ENCODE assay signal across 23 cellular contexts in genomic region chr17:913207-913606, GRCh38.
DNase-seq lines count a peak whose midpoint lies in the region; ATAC-seq and TF ChIP-seq lines count a peak whose summit lies in the region.
"Had no signal": no experiment of that assay in that cellular context is flagged by ENCODE, and none has a peak within 500 bp of the region (broad histone marks: within the 10 kb centered on the region; RNA-seq: fewer than 3 reads in every experiment).

No MANE protein-coding gene starts in this region.

- TF ChIP-seq POLR2A in uterus (IDR thresholded peaks at IDR 0.05), result no peak

- intact Hi-C loops in uterus (cut with DNase I; ENCODE audit: low total_unique reads) (no loop called here), psoas muscle (cut with DNase I) (no loop called here)

- peaks cover 78% of the 10 kb centered on the region for H3K4me1 Mint-ChIP-seq in WTC11
- H3K4me1 Mint-ChIP-seq: activated naive CD8-positive, alpha-beta T cell treated with anti-CD3 and anti-CD28 coated beads, Interleukin-2, amount 50 U/mL, for 24 hours had no signal

- no peaks in the 10 kb centered on the region for H3K9me3 Mint-ChIP-seq in WTC11
- H3K9me3 Mint-ChIP-seq: activated CD8-positive, alpha-beta T cell treated with anti-CD3 and anti-CD28 coated beads for 36 hours; activated naive CD8-positive, alpha-beta T cell treated with anti-CD3 and anti-CD28 coated beads, Interleukin-2, amount 50 U/mL, for 24 hours; T-helper 1 cell treated with Interleukin-12 subunit alpha and Interleukin-12 subunit beta and Interleukin-4 antibody, amounts not matched to agents 30 μg/mL and 1 μg/mL, for 36 hours had no signal

- H3K27ac ChIP-seq in mesenchymal stem cell (ENCODE audit: low read length, poor library complexity, severe bottlenecking), result no peak overlapping the region
- peak overlapping the region; percentile 43 to 92 for H3K27ac ChIP-seq in uterus
- no peak overlapping the region for H3K27ac ChIP-seq in psoas muscle
- H3K27ac ChIP-seq: body of pancreas, gastrocnemius medialis, KMS-11 had no signal

- no peak overlapping the region for H2BK15ac ChIP-seq in mesenchymal stem cell (ENCODE audit: low read depth, poor library complexity, severe bottlenecking)

- peaks cover 44% of the 10 kb centered on the region for H3K79me1 ChIP-seq in mesenchymal stem cell (replicated peaks; ENCODE audit: low read length, poor library complexity, severe bottlenecking)

- H3K4me3 ChIP-seq in mesenchymal stem cell (ENCODE audit: insufficient read depth in 1 of 2, low read depth in 1 of 2, low read length in 2 of 2) (no peak overlapping the region), uterus (no peak overlapping the region), psoas muscle (no peak overlapping the region)
- H3K4me3 ChIP-seq: body of pancreas, gastrocnemius medialis, mucosa of descending colon had no signal

- H3K27me3 ChIP-seq in mesenchymal stem cell (ENCODE audit: control insufficient read depth in 1 of 2, insufficient read depth in 1 of 2, low read length in 2 of 2), result no peaks in the 10 kb centered on the region
- no peaks in the 10 kb centered on the region for H3K27me3 ChIP-seq in uterus
- no peaks in the 10 kb centered on the region for H3K27me3 ChIP-seq in psoas muscle (ENCODE audit: insufficient read depth in 3 of 3, low read length in 2 of 3)
- H3K27me3 ChIP-seq: body of pancreas, gastrocnemius medialis had no signal

- no peak overlapping the region for H3K14ac ChIP-seq in mesenchymal stem cell (ENCODE audit: low read length in 2 of 2)

- H2BK5ac ChIP-seq in mesenchymal stem cell (ENCODE audit: low read depth, low read length, poor library complexity, severe bottlenecking), result no peak overlapping the region

- H3K4me1 ChIP-seq in mesenchymal stem cell (ENCODE audit: control insufficient read depth, insufficient read depth, low read depth, low read length) (peaks cover 11% of the 10 kb centered on the region), uterus (peaks cover 0 to 3% of the 10 kb centered on the region in 2 donors), psoas muscle (peaks cover 33% of the 10 kb centered on the region)

- H4K91ac ChIP-seq in mesenchymal stem cell (ENCODE audit: low read length), result no peak overlapping the region

- H2BK120ac ChIP-seq in mesenchymal stem cell (ENCODE audit: low read depth, low read length), result no peak overlapping the region

- H3K36me3 ChIP-seq in mesenchymal stem cell (ENCODE audit: control insufficient read depth in 1 of 2, insufficient read depth in 2 of 2, low read depth in 1 of 2, low read length in 2 of 2) (peaks cover 0 to 6% of the 10 kb centered on the region in 2 experiments), uterus (no peaks in the 10 kb centered on the region), psoas muscle (ENCODE audit: insufficient read depth in 1 of 2, low read depth in 1 of 2) (no peaks in the 10 kb centered on the region)
- H3K36me3 ChIP-seq: gastrocnemius medialis had no signal

- POLR2A ChIA-PET in WTC11 (lab: Charles Lee), result no interaction called here

- H4K8ac ChIP-seq in mesenchymal stem cell (ENCODE audit: low read length), result no peak overlapping the region

- no peak overlapping the region for H3K4me2 ChIP-seq in mesenchymal stem cell (ENCODE audit: low read length, poor library complexity, severe bottlenecking)
- H3K4me2 ChIP-seq: KMS-11 had no signal

- H3K4ac ChIP-seq in mesenchymal stem cell (ENCODE audit: low read depth in 1 of 2, low read length in 2 of 2), result no peak overlapping the region

- DNase-seq in GM04504 (ENCODE audit: low read depth), result peak; percentile 46
- no peak for DNase-seq in WTC11 (ENCODE audit: low spot score)
- DNase-seq in mesenchymal stem cell, result no peak
- DNase-seq in uterus, result no peak
- DNase-seq in psoas muscle, result no peak
- no peak for DNase-seq in occipital lobe (lab: John Stamatoyannopoulos, UW)
- no peak for DNase-seq in NCI-H748 (lab: John Stamatoyannopoulos, UW; ENCODE audit: unreplicated experiment)
- DNase-seq: activated CD4-positive, alpha-beta T cell treated with anti-CD3 and anti-CD28 coated beads for 1 hour; activated CD8-positive, alpha-beta T cell treated with anti-CD3 and anti-CD28 coated beads for 36 hours; activated gamma-delta T cell; activated naive CD8-positive, alpha-beta T cell treated with anti-CD3 and anti-CD28 coated beads, Interleukin-2, amount 50 U/mL, for 24 hours; activated T-cell treated with anti-CD3 and anti-CD28 coated beads for 4 hours; body of pancreas; erythroblast; gastrocnemius medialis; left ventricle myocardium superior; mucosa of descending colon; NCI-H1436 treated with DMSO at 0.1 percent for 48 hours; NCI-H524 treated with DMSO at 0.1 percent for 48 hours; stimulated activated CD8-positive, alpha-beta memory T cell treated with anti-CD3 and anti-CD28 coated beads, Interleukin-4, amount 100 ng/mL, for 48 hours had no signal

- H3K9me3 ChIP-seq in mesenchymal stem cell (ENCODE audit: control insufficient read depth, low read length), result no peaks in the 10 kb centered on the region
- no peaks in the 10 kb centered on the region for H3K9me3 ChIP-seq in uterus
- H3K9me3 ChIP-seq in psoas muscle, result no peaks in the 10 kb centered on the region
- H3K9me3 ChIP-seq: body of pancreas, gastrocnemius medialis, mucosa of descending colon had no signal

- TF ChIP-seq CTCF in WTC11 (IDR thresholded peaks at IDR 0.05) (no peak), uterus (IDR thresholded peaks at IDR 0.05) (no peak), psoas muscle (IDR thresholded peaks at IDR 0.05) (no peak)

- no peak overlapping the region for H3K4me3 Mint-ChIP-seq in WTC11
- H3K4me3 Mint-ChIP-seq: activated CD8-positive, alpha-beta T cell treated with anti-CD3 and anti-CD28 coated beads for 36 hours; activated naive CD8-positive, alpha-beta T cell treated with anti-CD3 and anti-CD28 coated beads, Interleukin-2, amount 50 U/mL, for 24 hours; neural crest cell; T-helper 1 cell treated with Interleukin-12 subunit alpha and Interleukin-12 subunit beta and Interleukin-4 antibody, amounts not matched to agents 30 μg/mL and 1 μg/mL, for 36 hours had no signal

- H3K27ac Mint-ChIP-seq in WTC11, result peak overlapping the region; percentile 97
- H3K27ac Mint-ChIP-seq: activated CD8-positive, alpha-beta T cell treated with anti-CD3 and anti-CD28 coated beads for 36 hours; activated naive CD8-positive, alpha-beta T cell treated with anti-CD3 and anti-CD28 coated beads, Interleukin-2, amount 50 U/mL, for 24 hours; T-helper 1 cell treated with Interleukin-12 subunit alpha and Interleukin-12 subunit beta and Interleukin-4 antibody, amounts not matched to agents 30 μg/mL and 1 μg/mL, for 36 hours had no signal

- 79% methylated on average over 7 of the region's 7 CpGs for WGBS in mesenchymal stem cell
- WGBS in psoas muscle, 3 donors, result 84 to 90% (median 88%) methylated on average over 7 of the region's 7 CpGs

- H3K18ac ChIP-seq in mesenchymal stem cell (ENCODE audit: low read depth in 1 of 2, low read length in 2 of 2), result no peak overlapping the region

- H3K27me3 Mint-ChIP-seq in WTC11 (ENCODE audit: low read depth), result no peaks in the 10 kb centered on the region

- ATAC-seq in WTC11 (no peak), psoas muscle (no peak)
- ATAC-seq: activated CD8-positive, alpha-beta T cell treated with anti-CD3 and anti-CD28 coated beads for 36 hours; activated naive CD8-positive, alpha-beta T cell treated with anti-CD3 and anti-CD28 coated beads, Interleukin-2, amount 50 U/mL, for 24 hours; body of pancreas; gastrocnemius medialis; left ventricle myocardium superior; mucosa of descending colon had no signal

- CTCF ChIA-PET in WTC11 (lab: Charles Lee), result interaction anchor here (1.3 kb wide), 1 partner anchor 34 kb away, joined by 5 read pairs; no protein-coding TSS in a partner anchor

- peaks cover 2% of the 10 kb centered on the region; the same call in 1 of the 2 replicates for H3K36me3 Mint-ChIP-seq in WTC11

- H2AK5ac ChIP-seq in mesenchymal stem cell (ENCODE audit: low read length, severe bottlenecking), result peak overlapping the region; percentile 63

- H2AFZ ChIP-seq in mesenchymal stem cell (ENCODE audit: low read depth, low read length), result no peak overlapping the region

- peak overlapping the region in 1 of 2 experiments; percentile 42 for H2BK12ac ChIP-seq in mesenchymal stem cell (ENCODE audit: low read length in 2 of 2)

- no peak overlapping the region for H3K23ac ChIP-seq in mesenchymal stem cell (ENCODE audit: low read length in 2 of 2)

- H3K9ac ChIP-seq in mesenchymal stem cell (ENCODE audit: low read length), result no peak overlapping the region
- H3K9ac ChIP-seq: KMS-11 had no signal

TF ChIP-seq in WTC11, 78 proteins besides CTCF, POLR2A, EP300 and RAD21 (continues in another document):
- no peak for TF ChIP-seq NFE2L1 (CRISPR knock-in tag; IDR thresholded peaks at IDR 0.05)
- TF ChIP-seq ZNF425 (CRISPR knock-in tag; conservative IDR thresholded peaks at IDR 0.05), result no peak
- TF ChIP-seq, protein P1, sequence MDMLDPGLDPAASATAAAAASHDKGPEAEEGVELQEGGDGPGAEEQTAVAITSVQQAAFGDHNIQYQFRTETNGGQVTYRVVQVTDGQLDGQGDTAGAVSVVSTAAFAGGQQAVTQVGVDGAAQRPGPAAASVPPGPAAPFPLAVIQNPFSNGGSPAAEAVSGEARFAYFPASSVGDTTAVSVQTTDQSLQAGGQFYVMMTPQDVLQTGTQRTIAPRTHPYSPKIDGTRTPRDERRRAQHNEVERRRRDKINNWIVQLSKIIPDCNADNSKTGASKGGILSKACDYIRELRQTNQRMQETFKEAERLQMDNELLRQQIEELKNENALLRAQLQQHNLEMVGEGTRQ (CRISPR knock-in tag; IDR thresholded peaks at IDR 0.05), result no peak
- TF ChIP-seq NR2C2 (CRISPR knock-in tag; IDR thresholded peaks at IDR 0.05), result no peak
- TF ChIP-seq ZNF219 (CRISPR knock-in tag; IDR thresholded peaks at IDR 0.05; ENCODE audit: borderline replicate concordance), result no peak
- no peak for TF ChIP-seq ELF4 (CRISPR knock-in tag; IDR thresholded peaks at IDR 0.05; ENCODE audit: low read depth)

Comparison
In these comparisons a context has a peak if more than half of its experiments do, and no peak if none do; other contexts are left out.
1. H3K27ac ChIP-seq: peak in uterus (2 of 2); none in mesenchymal stem cell (single experiment) and psoas muscle (single experiment).